In the genomic region with DNA sequence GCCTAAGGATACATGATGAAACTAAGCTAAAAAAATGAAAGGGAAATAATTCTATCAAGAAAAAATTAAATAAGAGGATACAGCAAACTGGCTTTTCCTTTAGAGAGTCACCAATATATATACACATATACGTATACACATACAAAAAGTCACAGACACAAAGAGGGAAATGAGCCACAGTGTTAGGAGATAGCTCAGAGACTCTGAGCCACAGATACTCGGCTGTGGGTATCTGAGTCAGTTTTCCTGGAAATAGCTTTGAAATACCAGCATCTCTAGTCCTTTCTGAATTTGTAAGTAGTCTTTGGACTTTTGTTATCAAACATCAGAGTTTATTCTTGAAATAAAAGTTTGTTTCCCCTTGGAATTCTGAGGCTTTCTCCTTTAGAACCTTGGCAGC, we compare ENCODE assay signal across 1 cellular context.
TF ChIP-seq lines count a peak whose summit lies in the region.

No MANE protein-coding gene starts in this region.

TF ChIP-seq in IMR-90, 13 proteins besides CTCF, POLR2A, EP300 and RAD21 (continued from another document):
- TF ChIP-seq NFE2L2 (IDR thresholded peaks at IDR 0.05; ENCODE audit: low read depth, low read length) (no peak), MAZ (IDR thresholded peaks at IDR 0.05; ENCODE audit: borderline replicate concordance, low read depth, low read length) (no peak), FOS (IDR thresholded peaks at IDR 0.05; ENCODE audit: low read depth, low read length) (no peak), RCOR1 (IDR thresholded peaks at IDR 0.05; ENCODE audit: insufficient replicate concordance, low read length) (no peak), SMC3 (IDR thresholded peaks at IDR 0.05; ENCODE audit: low read depth, low read length) (no peak)
